8 cellular contexts compared by ENCODE assay signal in genomic region chr14:20934148-20934762, GRCh38. TPM values are rescaled to one million over a fixed set of nuclear protein-coding genes. Genes with fewer than 3 reads are reported as not detected.
DNase-seq lines count a peak whose midpoint lies in the region; ATAC-seq lines count a peak whose summit lies in the region.

No MANE protein-coding gene starts in this region.

- no peaks in the 10 kb centered on the region for H3K36me3 ChIP-seq in iPS-15b (ENCODE audit: control insufficient read depth, insufficient read depth, low read length)

- DNase-seq in CD1c-positive myeloid dendritic cell (ENCODE audit: extremely low spot score) (peak; percentile 35), HK-2 (ENCODE audit: unreplicated experiment) (peak; percentile 9), SKM-1 treated with dmso at 0.1 percent for 144 hours (lab: John Stamatoyannopoulos, UW; ENCODE audit: unreplicated experiment) (no peak)
- peak; percentile 14 for DNase-seq in activated T-helper 2 cell treated with anti-CD3 and anti-CD28 coated beads, Interferon-gamma antibody, Interleukin-2, Interleukin-4, amounts not matched to agents 10 μg/mL and 5 μg/mL and 100 μg/mL, durations not matched to agents 14 hours and 24 hours and 36 hours (ENCODE audit: low spot score)
- no peak for DNase-seq in stimulated activated naive B cell treated with anti-CD40 and anti-IgM and Interleukin-4, amounts not matched to agents 10 μg/mL and 1 μg/mL and 100 μg/mL, for 72 hours

- intact Hi-C loops in activated T-helper 2 cell treated with anti-CD3 and anti-CD28 coated beads, Interferon-gamma antibody, Interleukin-2, Interleukin-4, amounts not matched to agents 10 μg/mL and 5 μg/mL and 100 μg/mL, durations not matched to agents 14 hours and 24 hours and 36 hours (cut with micrococcal nuclease) = no loop called here

- no peaks in the 10 kb centered on the region for H3K9me3 Mint-ChIP-seq in activated T-helper 2 cell treated with anti-CD3 and anti-CD28 coated beads, Interferon-gamma antibody, Interleukin-2, Interleukin-4, amounts not matched to agents 10 μg/mL and 5 μg/mL and 100 μg/mL, durations not matched to agents 14 hours and 24 hours and 36 hours
- no peaks in the 10 kb centered on the region for H3K9me3 Mint-ChIP-seq in stimulated activated naive B cell treated with anti-CD40 and anti-IgM and Interleukin-4, amounts not matched to agents 10 μg/mL and 1 μg/mL and 100 μg/mL, for 72 hours

- no peak overlapping the region for H3K27ac Mint-ChIP-seq in activated T-helper 2 cell treated with anti-CD3 and anti-CD28 coated beads, Interferon-gamma antibody, Interleukin-2, Interleukin-4, amounts not matched to agents 10 μg/mL and 5 μg/mL and 100 μg/mL, durations not matched to agents 14 hours and 24 hours and 36 hours
- H3K27ac Mint-ChIP-seq in stimulated activated naive B cell treated with anti-CD40 and anti-IgM and Interleukin-4, amounts not matched to agents 10 μg/mL and 1 μg/mL and 100 μg/mL, for 72 hours = peak overlapping the region; percentile 67

- peaks cover 9% of the 10 kb centered on the region for H3K27me3 ChIP-seq in iPS-15b (ENCODE audit: control insufficient read depth, insufficient read depth, low read length)

- H3K4me1 Mint-ChIP-seq in activated T-helper 2 cell treated with anti-CD3 and anti-CD28 coated beads, Interferon-gamma antibody, Interleukin-2, Interleukin-4, amounts not matched to agents 10 μg/mL and 5 μg/mL and 100 μg/mL, durations not matched to agents 14 hours and 24 hours and 36 hours (ENCODE audit: low read depth) = no peaks in the 10 kb centered on the region
- peaks cover 16 to 22% of the 10 kb centered on the region in 2 donors for H3K4me1 Mint-ChIP-seq in stimulated activated naive B cell treated with anti-CD40 and anti-IgM and Interleukin-4, amounts not matched to agents 10 μg/mL and 1 μg/mL and 100 μg/mL, for 72 hours

- no peaks in the 10 kb centered on the region for H3K9me3 ChIP-seq in iPS-15b (ENCODE audit: control insufficient read depth, insufficient read depth, low read length)

- H3K4me1 ChIP-seq in iPS-15b (ENCODE audit: control insufficient read depth, insufficient read depth, low read length) = no peaks in the 10 kb centered on the region

- no peak overlapping the region for H3K4me3 Mint-ChIP-seq in activated T-helper 2 cell treated with anti-CD3 and anti-CD28 coated beads, Interferon-gamma antibody, Interleukin-2, Interleukin-4, amounts not matched to agents 10 μg/mL and 5 μg/mL and 100 μg/mL, durations not matched to agents 14 hours and 24 hours and 36 hours (ENCODE audit: low read depth)
- H3K4me3 Mint-ChIP-seq in stimulated activated naive B cell treated with anti-CD40 and anti-IgM and Interleukin-4, amounts not matched to agents 10 μg/mL and 1 μg/mL and 100 μg/mL, for 72 hours = no peak overlapping the region

- no peaks in the 10 kb centered on the region for H3K27me3 Mint-ChIP-seq in activated T-helper 2 cell treated with anti-CD3 and anti-CD28 coated beads, Interferon-gamma antibody, Interleukin-2, Interleukin-4, amounts not matched to agents 10 μg/mL and 5 μg/mL and 100 μg/mL, durations not matched to agents 14 hours and 24 hours and 36 hours (ENCODE audit: low read depth)
- peaks cover 11 to 17% of the 10 kb centered on the region in 2 donors for H3K27me3 Mint-ChIP-seq in stimulated activated naive B cell treated with anti-CD40 and anti-IgM and Interleukin-4, amounts not matched to agents 10 μg/mL and 1 μg/mL and 100 μg/mL, for 72 hours

- H3K4me3 ChIP-seq in iPS-15b (ENCODE audit: low read depth, low read length) = peak overlapping the region; percentile 54

- no peak for ATAC-seq in stimulated activated naive B cell treated with anti-CD40 and anti-IgM and Interleukin-4, amounts not matched to agents 10 μg/mL and 1 μg/mL and 100 μg/mL, for 72 hours (replicated peaks)
- ATAC-seq in HG03159 (IDR thresholded peaks at IDR 0.05; ENCODE audit: unreplicated experiment) (no peak), GM21786 (IDR thresholded peaks at IDR 0.05; ENCODE audit: unreplicated experiment) (no peak)

- no peak overlapping the region for H3K9ac ChIP-seq in iPS-15b (ENCODE audit: low read depth, low read length)

- no peaks in the 10 kb centered on the region for H3K36me3 Mint-ChIP-seq in activated T-helper 2 cell treated with anti-CD3 and anti-CD28 coated beads, Interferon-gamma antibody, Interleukin-2, Interleukin-4, amounts not matched to agents 10 μg/mL and 5 μg/mL and 100 μg/mL, durations not matched to agents 14 hours and 24 hours and 36 hours (ENCODE audit: low read depth)
- no peaks in the 10 kb centered on the region for H3K36me3 Mint-ChIP-seq in stimulated activated naive B cell treated with anti-CD40 and anti-IgM and Interleukin-4, amounts not matched to agents 10 μg/mL and 1 μg/mL and 100 μg/mL, for 72 hours

RNA-seq across cellular contexts. Expression of gene RNASE2, which starts 21.0 kb away (rescaled TPM):
- not detected in 2 replicates for total RNA-seq in activated T-helper 2 cell treated with anti-CD3 and anti-CD28 coated beads, Interferon-gamma antibody, Interleukin-2, Interleukin-4, amounts not matched to agents 10 μg/mL and 5 μg/mL and 100 μg/mL, durations not matched to agents 14 hours and 24 hours and 36 hours

RNA-seq across cellular contexts. Expression of gene RNASE3, which starts 43.1 kb away (rescaled TPM):
- total RNA-seq in activated T-helper 2 cell treated with anti-CD3 and anti-CD28 coated beads, Interferon-gamma antibody, Interleukin-2, Interleukin-4, amounts not matched to agents 10 μg/mL and 5 μg/mL and 100 μg/mL, durations not matched to agents 14 hours and 24 hours and 36 hours = not detected in 2 replicates

RNA-seq across cellular contexts. Expression of gene METTL17, which starts 55.5 kb away (rescaled TPM):
- 93.7 and 102 TPM in 2 replicates for total RNA-seq in activated T-helper 2 cell treated with anti-CD3 and anti-CD28 coated beads, Interferon-gamma antibody, Interleukin-2, Interleukin-4, amounts not matched to agents 10 μg/mL and 5 μg/mL and 100 μg/mL, durations not matched to agents 14 hours and 24 hours and 36 hours

Comparison
In these comparisons a context has a peak if more than half of its experiments do, and no peak if none do; other contexts are left out.
1. DNase-seq: peak in CD1c-positive myeloid dendritic cell (single experiment), HK-2 (single experiment) and activated T-helper 2 cell treated with anti-CD3 and anti-CD28 coated beads, Interferon-gamma antibody, Interleukin-2, Interleukin-4, amounts not matched to agents 10 μg/mL and 5 μg/mL and 100 μg/mL, durations not matched to agents 14 hours and 24 hours and 36 hours (single experiment); none in stimulated activated naive B cell treated with anti-CD40 and anti-IgM and Interleukin-4, amounts not matched to agents 10 μg/mL and 1 μg/mL and 100 μg/mL, for 72 hours (single experiment) and SKM-1 treated with dmso at 0.1 percent for 144 hours (single experiment).